ENCODE assay signal across 30 cellular contexts in the genomic region with DNA sequence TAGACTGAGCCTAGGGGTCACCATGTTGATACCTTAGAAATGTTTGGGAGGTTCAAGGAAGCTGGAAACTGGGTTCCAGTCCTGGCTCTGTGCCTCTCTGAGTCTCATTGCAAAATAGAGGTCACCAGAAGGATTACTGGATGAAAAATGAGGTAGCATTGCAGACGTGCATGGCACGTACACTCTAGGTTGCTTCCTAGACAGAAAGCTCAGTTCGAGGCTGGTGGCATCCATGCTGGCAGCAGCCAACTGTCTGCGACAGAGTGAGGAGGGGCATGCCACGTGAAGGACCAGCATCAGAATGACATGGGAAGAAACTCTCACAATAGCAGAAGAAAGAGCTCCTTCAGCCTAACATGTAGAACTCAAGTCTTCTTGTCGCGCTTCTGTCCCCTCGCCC. TPM values are rescaled to one million over a fixed set of nuclear protein-coding genes. Genes with fewer than 3 reads are reported as not detected.
"Had no signal": no experiment of that assay in that cellular context is flagged by ENCODE, and none has a peak within 500 bp of the region (broad histone marks: within the 10 kb centered on the region; RNA-seq: fewer than 3 reads in every experiment).

No MANE protein-coding gene starts in this region.

- H3K36me3 Mint-ChIP-seq: activated CD4-positive, alpha-beta memory T cell treated with anti-CD3 and anti-CD28 coated beads for 36 hours; activated naive CD8-positive, alpha-beta T cell treated with anti-CD3 and anti-CD28 coated beads for 36 hours; brain had no signal

- H3K27me3 ChIP-seq: adrenal gland, breast epithelium, gastrocnemius medialis had no signal

- H3K4me1 ChIP-seq: foreskin keratinocyte had no signal

- H3K27ac Mint-ChIP-seq: activated CD4-positive, alpha-beta memory T cell treated with anti-CD3 and anti-CD28 coated beads for 36 hours; activated CD4-positive, alpha-beta T cell treated with anti-CD3 and anti-CD28 coated beads for 36 hours; activated CD4-positive, alpha-beta T cell treated with anti-CD3 and anti-CD28 coated beads, Interleukin-2, amount 10 ng/mL, durations not matched to agents 24 days and 14 days; activated naive CD4-positive, alpha-beta T cell treated with anti-CD3 and anti-CD28 coated beads for 36 hours; activated naive CD4-positive, alpha-beta T cell treated with anti-CD3 and anti-CD28 coated beads, Interleukin-2, amount 50 U/mL, for 24 hours; activated naive CD8-positive, alpha-beta T cell treated with anti-CD3 and anti-CD28 coated beads for 36 hours; activated naive CD8-positive, alpha-beta T cell treated with anti-CD3 and anti-CD28 coated beads, Interleukin-2, amount 50 U/mL, for 24 hours; activated T-cell treated with anti-CD3 and anti-CD28 coated beads, Interleukin-2, amount 50 U/mL, for 24 hours; activated T-cell treated with anti-CD3 and anti-CD28 coated beads, Interleukin-2, amount 50 U/mL, for 72 hours; brain; T-helper 17 cell; T-helper 2 cell treated with Interferon-gamma antibody and Interleukin-4, amounts not matched to agents 5 μg/mL and 100 μg/mL, for 36 hours had no signal

- H3K36me3 ChIP-seq: adrenal gland, breast epithelium, gastrocnemius medialis had no signal

- H3K27me3 Mint-ChIP-seq: activated CD4-positive, alpha-beta memory T cell treated with anti-CD3 and anti-CD28 coated beads for 36 hours; activated CD4-positive, alpha-beta T cell treated with anti-CD3 and anti-CD28 coated beads for 36 hours; effector memory CD8-positive, alpha-beta T cell; T-helper 17 cell had no signal

- H3K9me3 ChIP-seq: adrenal gland, gastrocnemius medialis had no signal

- ATAC-seq: activated CD4-positive, alpha-beta T cell treated with anti-CD3 and anti-CD28 coated beads for 36 hours; activated naive CD8-positive, alpha-beta T cell treated with anti-CD3 and anti-CD28 coated beads, Interleukin-2, amount 50 U/mL, for 24 hours; activated T-cell treated with anti-CD3 and anti-CD28 coated beads, Interleukin-2, amount 50 U/mL, for 72 hours; effector memory CD8-positive, alpha-beta T cell; foreskin keratinocyte; gastrocnemius medialis; T-helper 17 cell had no signal

- H3K9me3 Mint-ChIP-seq: activated CD4-positive, alpha-beta T cell treated with anti-CD3 and anti-CD28 coated beads, Interleukin-2, amount 10 ng/mL, durations not matched to agents 24 days and 14 days; activated naive CD4-positive, alpha-beta T cell treated with anti-CD3 and anti-CD28 coated beads, Interleukin-2, amount 50 U/mL, for 24 hours; activated T-cell treated with anti-CD3 and anti-CD28 coated beads, Interleukin-2, amount 50 U/mL, for 72 hours had no signal

- H3K4me3 ChIP-seq: adrenal gland, breast epithelium, esophagus muscularis mucosa, gastrocnemius medialis had no signal

- DNase-seq: activated CD4-positive, alpha-beta memory T cell treated with anti-CD3 and anti-CD28 coated beads for 36 hours; activated CD4-positive, alpha-beta T cell treated with anti-CD3 and anti-CD28 coated beads for 36 hours; activated CD4-positive, alpha-beta T cell treated with anti-CD3 and anti-CD28 coated beads, Interleukin-2, amount 10 ng/mL, durations not matched to agents 24 days and 14 days; activated CD4-positive, CD25-positive, alpha-beta regulatory T cell; activated CD4-positive, CD25-positive, alpha-beta regulatory T cell treated with anti-CD3 and anti-CD28 coated beads, Interleukin-2, amount 50 U/mL, for 72 hours; activated CD8-positive, alpha-beta memory T cell treated with anti-CD3 and anti-CD28 coated beads, Interleukin-2, amount 50 U/mL, for 48 hours; activated naive CD4-positive, alpha-beta T cell treated with anti-CD3 and anti-CD28 coated beads for 36 hours; activated naive CD8-positive, alpha-beta T cell treated with anti-CD3 and anti-CD28 coated beads for 36 hours; activated naive CD8-positive, alpha-beta T cell treated with anti-CD3 and anti-CD28 coated beads, Interleukin-2, amount 50 U/mL, for 24 hours; activated T-cell treated with anti-CD3 and anti-CD28 coated beads for 4 hours; activated T-cell treated with anti-CD3 and anti-CD28 coated beads, Interleukin-2, amount 50 U/mL, for 24 hours; activated T-cell treated with anti-CD3 and anti-CD28 coated beads, Interleukin-2, amount 50 U/mL, for 72 hours; amygdala; caudate nucleus; cortex of kidney; dermis blood vessel endothelial cell; effector CD4-positive, alpha-beta T cell; effector memory CD8-positive, alpha-beta T cell; erythroblast; foreskin keratinocyte; gastrocnemius medialis; T-helper 1 cell; T-helper 17 cell; T1000 had no signal

- H3K27ac ChIP-seq: adrenal gland, breast epithelium, esophagus muscularis mucosa, foreskin keratinocyte, gastrocnemius medialis had no signal

- H3K4me3 Mint-ChIP-seq: activated CD4-positive, alpha-beta memory T cell treated with anti-CD3 and anti-CD28 coated beads for 36 hours; activated CD4-positive, alpha-beta T cell treated with anti-CD3 and anti-CD28 coated beads for 36 hours; activated CD4-positive, alpha-beta T cell treated with anti-CD3 and anti-CD28 coated beads, Interleukin-2, amount 10 ng/mL, durations not matched to agents 24 days and 14 days; activated naive CD4-positive, alpha-beta T cell treated with anti-CD3 and anti-CD28 coated beads for 36 hours; activated naive CD4-positive, alpha-beta T cell treated with anti-CD3 and anti-CD28 coated beads, Interleukin-2, amount 50 U/mL, for 24 hours; activated naive CD8-positive, alpha-beta T cell treated with anti-CD3 and anti-CD28 coated beads for 36 hours; activated naive CD8-positive, alpha-beta T cell treated with anti-CD3 and anti-CD28 coated beads, Interleukin-2, amount 50 U/mL, for 24 hours; activated T-cell treated with anti-CD3 and anti-CD28 coated beads, Interleukin-2, amount 50 U/mL, for 24 hours; activated T-cell treated with anti-CD3 and anti-CD28 coated beads, Interleukin-2, amount 50 U/mL, for 72 hours; brain; effector memory CD8-positive, alpha-beta T cell; T-helper 17 cell; T-helper 2 cell treated with Interferon-gamma antibody and Interleukin-4, amounts not matched to agents 5 μg/mL and 100 μg/mL, for 36 hours had no signal

RNA-seq across cellular contexts. Expression of a gene that starts 34.6 kb away (rescaled TPM):
- total RNA-seq: activated CD4-positive, alpha-beta T cell treated with anti-CD3 and anti-CD28 coated beads, Interleukin-2, amount 10 ng/mL, durations not matched to agents 24 days and 14 days had no signal
